In genomic region chr6:168694797-168695196, GRCh38 we compare ENCODE assay signal across 6 cellular contexts.
DNase-seq lines count a peak whose midpoint lies in the region; ATAC-seq and TF ChIP-seq lines count a peak whose summit lies in the region.
"Not testable (repeated sequence)": the region's sequence is repeated elsewhere in the genome, so short reads cannot be mapped to it uniquely, and the experiment has no call there.

No MANE protein-coding gene starts in this region.

- not testable (repeated sequence) for H3K4me3 Mint-ChIP-seq in GM23338, WTC11, nephron

- ATAC-seq in GM23338, result peak; percentile 74
- peak; percentile 60 for ATAC-seq in WTC11
- peak; percentile 75 for ATAC-seq in Right ventricle myocardium inferior
- peak; percentile 46 to 88 (median 74) for ATAC-seq in heart right ventricle
- peak; percentile 57 for ATAC-seq in sciatic nerve

- not testable (repeated sequence) for H3K4me3 ChIP-seq in GM23338, heart right ventricle

- H3K27ac Mint-ChIP-seq in GM23338 (peak overlapping the region; percentile 92), WTC11 (peak overlapping the region; percentile 95), nephron (peak overlapping the region in 2 of 3 experiments; percentile 55 to 65)

- POLR2A ChIA-PET in WTC11 (lab: Charles Lee), result not testable (repeated sequence)

- intact Hi-C loops in Right ventricle myocardium inferior (cut with DNase I); heart right ventricle (cut with DNase I); sciatic nerve (cut with DNase I): not testable (repeated sequence)

- CTCF ChIA-PET in WTC11 (lab: Charles Lee), result not testable (repeated sequence)

- 51 to 55% methylated on average over 5 to 6 of the region's 15 CpGs for WGBS in heart right ventricle, 2 donors

- TF ChIP-seq CTCF in GM23338 (conservative IDR thresholded peaks at IDR 0.05; ENCODE audit: low read depth in 2 of 2); WTC11 (IDR thresholded peaks at IDR 0.05); heart right ventricle (IDR thresholded peaks at IDR 0.05); nephron (IDR thresholded peaks at IDR 0.05; ENCODE audit: unreplicated experiment in 3 of 3): not testable (repeated sequence)

- not testable (repeated sequence) for H3K79me2 ChIP-seq in GM23338 (replicated peaks; ENCODE audit: insufficient read depth)

- H4K20me1 ChIP-seq in GM23338 (replicated peaks; ENCODE audit: insufficient read depth), result not testable (repeated sequence)

- not testable (repeated sequence) for H3K9me3 ChIP-seq in heart right ventricle

- not testable (repeated sequence) for H2AFZ ChIP-seq in GM23338

- peak overlapping the region; percentile 4; the same call in 1 of the 2 replicates for H3K4me2 ChIP-seq in GM23338

- DNase-seq in GM23338 (ENCODE audit: low spot score); WTC11 (ENCODE audit: low spot score); Right ventricle myocardium inferior (ENCODE audit: missing footprints); heart right ventricle; sciatic nerve (ENCODE audit: low spot score): not testable (repeated sequence)

- H3K36me3 Mint-ChIP-seq in GM23338 (ENCODE audit: low read depth); WTC11; nephron (ENCODE audit: low read depth): not testable (repeated sequence)

- not testable (repeated sequence) for H3K9me3 Mint-ChIP-seq in GM23338, WTC11, nephron

- not testable (repeated sequence) for H3K27me3 Mint-ChIP-seq in GM23338 (ENCODE audit: insufficient read depth, low read depth, poor library complexity); WTC11 (ENCODE audit: low read depth); nephron (ENCODE audit: low read depth)

- H3K4me1 Mint-ChIP-seq in GM23338 (peaks cover 39% of the 10 kb centered on the region), WTC11 (peaks cover 49% of the 10 kb centered on the region), nephron (peaks cover 23% of the 10 kb centered on the region)

- not testable (repeated sequence) for H3F3A ChIP-seq in GM23338 (replicated peaks; ENCODE audit: low read depth)

- H3K27me3 ChIP-seq in GM23338 (ENCODE audit: insufficient read depth); heart right ventricle: not testable (repeated sequence)

- not testable (repeated sequence) for H3K4me1 ChIP-seq in GM23338 (ENCODE audit: insufficient read depth); heart right ventricle

- not testable (repeated sequence) for H3K27ac ChIP-seq in GM23338 (ENCODE audit: low read depth); heart right ventricle

- H3K9me2 ChIP-seq in GM23338 (ENCODE audit: insufficient read depth), result not testable (repeated sequence)

- H3K36me3 ChIP-seq in GM23338 (ENCODE audit: insufficient read depth); heart right ventricle: not testable (repeated sequence)
